ENCODE assay signal across 6 cellular contexts in genomic region chr1:169814265-169814664, GRCh38.
"Had no signal": no experiment of that assay in that cellular context is flagged by ENCODE, and none has a peak within 500 bp of the region (broad histone marks: within the 10 kb centered on the region; RNA-seq: fewer than 3 reads in every experiment).

No MANE protein-coding gene starts in this region.

- H3K4me3 Mint-ChIP-seq: GM23338, H9 had no signal

- H3K9ac ChIP-seq: KMS-11 had no signal

- DNase-seq: H9, HCEC 1CT, IMR-90, KBM-7 had no signal

- H3K27ac Mint-ChIP-seq: GM23338, H9 had no signal

- H3K4me3 ChIP-seq: GM23338 had no signal

- H3K4me1 Mint-ChIP-seq: GM23338, H9 had no signal

- ATAC-seq: GM23338 had no signal

- H2AFZ ChIP-seq: GM23338 had no signal

- H3K27ac ChIP-seq: KMS-11 had no signal

- H3K4me2 ChIP-seq: GM23338, KMS-11 had no signal

- H3K9me3 Mint-ChIP-seq: GM23338 had no signal
